8 cellular contexts compared by ENCODE assay signal in the genomic region with DNA sequence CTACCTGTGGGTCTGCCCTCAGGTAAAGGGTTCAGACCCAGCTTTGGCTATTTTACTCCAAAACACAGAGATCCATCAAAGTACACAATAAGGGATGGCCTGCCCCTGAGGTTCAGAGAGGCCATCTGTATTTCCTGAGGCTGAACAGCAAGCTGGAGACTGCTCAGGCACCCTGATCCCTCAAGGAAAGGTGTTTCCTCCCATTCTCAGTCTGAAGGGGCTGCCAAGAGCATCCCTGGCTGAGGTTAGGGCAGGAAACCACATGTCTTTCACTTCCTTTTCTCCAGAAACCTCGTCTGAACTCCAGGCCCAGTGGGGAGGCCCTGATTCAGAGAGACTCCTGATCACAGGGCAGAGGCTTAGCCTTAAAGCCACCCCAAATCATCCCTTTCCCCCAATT. TPM values are rescaled to one million over a fixed set of nuclear protein-coding genes. Genes with fewer than 3 reads are reported as not detected.
A peak's percentile ranks its signal among the peaks of the same experiment; 100 is the strongest.
DNase-seq lines count a peak whose midpoint lies in the region; ATAC-seq and TF ChIP-seq lines count a peak whose summit lies in the region.

No MANE protein-coding gene starts in this region.

- H3K36me3 ChIP-seq in endocrine pancreas (ENCODE audit: control insufficient read depth, insufficient read depth, low read length) = no peaks in the 10 kb centered on the region
- peaks cover 16% of the 10 kb centered on the region for H3K36me3 ChIP-seq in neutrophil
- H3K36me3 ChIP-seq in BE2C = no peaks in the 10 kb centered on the region

- H3K9me3 ChIP-seq in endocrine pancreas (ENCODE audit: control insufficient read depth, low read length) (no peaks in the 10 kb centered on the region), neutrophil (no peaks in the 10 kb centered on the region), BE2C (no peaks in the 10 kb centered on the region; the same call in 1 of the 2 replicates)

- H3K4me3 ChIP-seq in endocrine pancreas (ENCODE audit: control insufficient read depth, insufficient read depth, low read length) (no peak overlapping the region), neutrophil (ENCODE audit: low read depth in 1 of 2, low read length in 1 of 2) (peak overlapping the region; percentile 79 to 92), BE2C (ENCODE audit: low read depth, low read length) (no peak overlapping the region)

- TF ChIP-seq CTCF in neutrophil (IDR thresholded peaks at IDR 0.05) (no peak), BE2C (IDR thresholded peaks at IDR 0.05; ENCODE audit: low read depth, low read length) (no peak)

- peak overlapping the region; percentile 57 for H3K27ac ChIP-seq in neutrophil

- DNase-seq in NOMO-1 treated with DMSO at 0.1 percent for 48 hours (lab: John Stamatoyannopoulos, UW; ENCODE audit: unreplicated experiment) = peak; percentile 89
- no peak for DNase-seq in NCI-H2029 treated with DMSO at 0.1 percent for 48 hours (lab: John Stamatoyannopoulos, UW)
- DNase-seq in BE2C = no peak
- DNase-seq in NCI-H1436 (lab: John Stamatoyannopoulos, UW) = no peak

- peak overlapping the region; percentile 30 for H3K9ac ChIP-seq in endocrine pancreas (ENCODE audit: control insufficient read depth, insufficient read depth, low read length)

- H3K4me1 ChIP-seq in endocrine pancreas (ENCODE audit: control insufficient read depth, insufficient read depth, low read length) (no peaks in the 10 kb centered on the region), neutrophil (ENCODE audit: control insufficient read depth in 1 of 2, insufficient read depth in 1 of 2, low read depth in 1 of 2, low read length in 1 of 2) (peaks cover 30 to 34% of the 10 kb centered on the region in 2 experiments), BE2C (no peaks in the 10 kb centered on the region; the same call in 1 of the 2 replicates)

- ATAC-seq in GM18868 (IDR thresholded peaks at IDR 0.05; ENCODE audit: unreplicated experiment) (peak; percentile 58), HG02759 (IDR thresholded peaks at IDR 0.05; ENCODE audit: unreplicated experiment) (no peak)

- H3K27me3 ChIP-seq in endocrine pancreas (ENCODE audit: control insufficient read depth, insufficient read depth, low read length) (no peaks in the 10 kb centered on the region), neutrophil (peaks cover 24% of the 10 kb centered on the region), BE2C (no peaks in the 10 kb centered on the region)

RNA-seq across cellular contexts. Expression of a gene that starts 1.5 kb away (rescaled TPM):
- 10.3 TPM for polyA plus RNA-seq in BE2C (2012; ENCODE audit: insufficient read depth, insufficient read length, low read depth)

RNA-seq across cellular contexts. Expression of a gene that starts 52.3 kb away (rescaled TPM):
- 214 TPM for polyA plus RNA-seq in BE2C (2012; ENCODE audit: insufficient read depth, insufficient read length, low read depth)

Comparison
In these comparisons a context has a peak if more than half of its experiments do, and no peak if none do; other contexts are left out.
1. H3K4me3 ChIP-seq: peak in neutrophil (2 of 2); none in endocrine pancreas (single experiment) and BE2C (single experiment).